In genomic region chrX:53984895-53985294, GRCh38 we compare ENCODE assay signal across 9 cellular contexts.
"Had no signal": no experiment of that assay in that cellular context is flagged by ENCODE, and none has a peak within 500 bp of the region (broad histone marks: within the 10 kb centered on the region; RNA-seq: fewer than 3 reads in every experiment).

No MANE protein-coding gene starts in this region.

- H3K4me3 ChIP-seq: GM23338, K562 had no signal

- H3K27ac ChIP-seq: HL-60 had no signal

- DNase-seq: H9, HCEC 1CT, IMR-90 had no signal

- H3K27ac Mint-ChIP-seq: GM23338, H9 had no signal

- H3K9me3 Mint-ChIP-seq: GM23338 had no signal

- H3K4me1 Mint-ChIP-seq: GM23338, H9 had no signal

- FAIRE-seq: H1, H54, HepG2, K562 had no signal

- ATAC-seq: GM23338, HepG2, K562 had no signal

- H3K4me3 Mint-ChIP-seq: GM23338, H9 had no signal
